Comparison of ENCODE assay signal across 8 cellular contexts in the genomic region with DNA sequence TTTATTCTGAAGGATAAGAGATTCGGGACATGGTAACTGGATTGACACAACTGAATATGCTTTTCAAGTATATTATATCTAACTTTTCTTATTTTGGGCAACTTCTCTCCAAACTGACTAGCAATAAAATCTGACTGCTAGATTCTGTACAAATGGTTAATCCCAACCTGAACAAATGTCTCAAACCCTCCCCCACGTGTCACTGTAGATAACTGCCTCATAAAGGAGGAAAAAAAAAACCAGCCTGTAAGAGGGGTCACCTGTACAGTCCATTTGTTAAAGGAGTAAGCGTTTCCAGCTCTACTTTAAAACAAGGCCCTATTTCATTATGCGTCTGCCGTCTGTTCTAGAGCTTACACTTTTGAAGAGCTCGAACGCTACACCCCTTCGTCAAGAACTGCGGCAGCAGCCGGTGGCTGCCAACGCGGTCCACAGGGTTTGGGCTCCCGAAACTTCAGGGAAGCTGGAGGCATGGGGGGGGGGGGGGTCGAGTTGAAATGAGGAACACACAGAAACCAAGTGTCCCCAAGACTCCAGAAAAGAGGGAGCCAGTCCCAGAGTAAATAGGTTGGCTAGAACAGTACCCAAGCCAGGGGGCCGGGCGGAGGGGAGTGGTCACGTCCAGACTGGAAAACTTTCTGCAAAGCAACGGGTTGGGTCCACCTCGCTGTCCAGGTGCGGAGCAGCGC. TPM values are rescaled to one million over a fixed set of nuclear protein-coding genes. Genes with fewer than 3 reads are reported as not detected.
A peak's percentile ranks its signal among the peaks of the same experiment; 100 is the strongest.
DNase-seq lines count a peak whose midpoint lies in the region; ATAC-seq, FAIRE-seq and TF ChIP-seq lines count a peak whose summit lies in the region.

No MANE protein-coding gene starts in this region.

- peak; percentile 54 for ATAC-seq in activated CD8-positive, alpha-beta memory T cell treated with anti-CD3 and anti-CD28 coated beads, Interleukin-2, amount 10 ng/mL, durations not matched to agents 7 days and 5 days
- peak; percentile 60 for ATAC-seq in HG02798 (IDR thresholded peaks at IDR 0.05; ENCODE audit: poor library complexity, unreplicated experiment)
- ATAC-seq in K562, result peak; percentile 86
- peak; percentile 64 to 65 for ATAC-seq in stimulated activated naive B cell treated with anti-CD40 and anti-IgM and Interleukin-4, amounts not matched to agents 10 μg/mL and 1 μg/mL and 100 μg/mL, for 72 hours (replicated peaks)

- no peaks in the 10 kb centered on the region for H3K9me1 ChIP-seq in K562 (ENCODE audit: control insufficient read depth, insufficient read depth, low read length)

- no peak for TF ChIP-seq CTCF in K562 (IDR thresholded peaks at IDR 0.05 in 2 of 3, conservative IDR thresholded peaks at IDR 0.05 in 1 of 3; ENCODE audit: insufficient read depth in 2 of 3, low read depth in 1 of 3, low read length in 3 of 3)

- CTCF ChIA-PET in activated CD8-positive, alpha-beta memory T cell treated with anti-CD3 and anti-CD28 coated beads, Interleukin-2, amount 10 ng/mL, durations not matched to agents 7 days and 5 days (lab: Charles Lee), result interaction anchor here (1.0 to 2.4 kb wide), 6 partner anchors 10 to 180 kb away, joined by 3 to 12 read pairs (median 3); partner anchors contain the start of gene CBLL1
- CTCF ChIA-PET in K562 (lab: Yijun Ruan, JAX; ENCODE audit: low intra/inter-chr PET ratio), result no interaction called here

- peaks cover 29% of the 10 kb centered on the region for H3K36me3 ChIP-seq in K562 (ENCODE audit: control insufficient read depth, insufficient read depth, low read length)

- no peak for TF ChIP-seq POLR2A in K562 (conservative IDR thresholded peaks at IDR 0.05)

- peaks cover 61% of the 10 kb centered on the region for H3K4me1 Mint-ChIP-seq in activated CD8-positive, alpha-beta memory T cell treated with anti-CD3 and anti-CD28 coated beads, Interleukin-2, amount 10 ng/mL, durations not matched to agents 7 days and 5 days
- peaks cover 41 to 60% of the 10 kb centered on the region in 2 donors for H3K4me1 Mint-ChIP-seq in immature natural killer cell
- H3K4me1 Mint-ChIP-seq in stimulated activated naive B cell treated with anti-CD40 and anti-IgM and Interleukin-4, amounts not matched to agents 10 μg/mL and 1 μg/mL and 100 μg/mL, for 72 hours, result peaks cover 29 to 50% of the 10 kb centered on the region in 2 donors

- peak overlapping the region; percentile 74 for H3K4me3 ChIP-seq in K562

- peaks cover 12% of the 10 kb centered on the region for H3K36me3 Mint-ChIP-seq in activated CD8-positive, alpha-beta memory T cell treated with anti-CD3 and anti-CD28 coated beads, Interleukin-2, amount 10 ng/mL, durations not matched to agents 7 days and 5 days
- peaks cover 0 to 7% (median under 1%) of the 10 kb centered on the region in 3 donors for H3K36me3 Mint-ChIP-seq in immature natural killer cell
- H3K36me3 Mint-ChIP-seq in stimulated activated naive B cell treated with anti-CD40 and anti-IgM and Interleukin-4, amounts not matched to agents 10 μg/mL and 1 μg/mL and 100 μg/mL, for 72 hours, result peaks cover 5 to 16% of the 10 kb centered on the region in 2 donors

- peaks cover 10 to 27% of the 10 kb centered on the region in 2 experiments; a peak in 4 of 5 replicates for H3K4me1 ChIP-seq in K562 (replicated peaks in 1 of 2; ENCODE audit: control insufficient read depth in 2 of 2, insufficient read depth in 2 of 2, low read length in 2 of 2)

- H3K27ac ChIP-seq in K562 (ENCODE audit: extremely low read depth, low read depth, low read length), result peak overlapping the region; percentile 81

- H3K27ac Mint-ChIP-seq in activated CD8-positive, alpha-beta memory T cell treated with anti-CD3 and anti-CD28 coated beads, Interleukin-2, amount 10 ng/mL, durations not matched to agents 7 days and 5 days, result peak overlapping the region; percentile 91
- H3K27ac Mint-ChIP-seq in immature natural killer cell, result peak overlapping the region; percentile 89 to 94 (median 91)
- H3K27ac Mint-ChIP-seq in stimulated activated naive B cell treated with anti-CD40 and anti-IgM and Interleukin-4, amounts not matched to agents 10 μg/mL and 1 μg/mL and 100 μg/mL, for 72 hours, result peak overlapping the region; percentile 95

- in situ Hi-C loops in K562 (cut with MboI), result no loop called here

- under 1% methylated on average over 21 of the region's 21 CpGs for WGBS in K562 (ENCODE audit: insufficient coverage, low coverage, missing lambda C conversion rate)

- no peak for DNase-seq in activated CD8-positive, alpha-beta memory T cell treated with anti-CD3 and anti-CD28 coated beads, Interleukin-2, amount 10 ng/mL, durations not matched to agents 7 days and 5 days
- no peak for DNase-seq in activated CD8-positive, alpha-beta memory T cell treated with anti-CD3 and anti-CD28 coated beads, Interleukin-2, amount 50 U/mL, for 4 hours
- peak; percentile 64 for DNase-seq in NCI-H146 (lab: John Stamatoyannopoulos, UW)
- peak; percentile 66 to 76 (median 73) for DNase-seq in K562 (ENCODE audit: extremely low read depth in 1 of 4, low spot score in 3 of 4)
- DNase-seq in immature natural killer cell, result no peak
- no peak for DNase-seq in stimulated activated naive B cell treated with anti-CD40 and anti-IgM and Interleukin-4, amounts not matched to agents 10 μg/mL and 1 μg/mL and 100 μg/mL, for 72 hours
- DNase-seq in stimulated activated CD4-positive, alpha-beta T cell treated with anti-CD3 and anti-CD28 coated beads, Interleukin-12 subunit alpha, Interleukin-12 subunit beta, amount 100 ng/mL, for 4 hours, result no peak

- H3K9me3 ChIP-seq in K562 (replicated peaks; ENCODE audit: control insufficient read depth, insufficient read depth, low read depth, low read length), result no peaks in the 10 kb centered on the region

- H3K79me2 ChIP-seq in K562 (ENCODE audit: control insufficient read depth, insufficient read depth, low read length), result peaks cover 70% of the 10 kb centered on the region

- no peaks in the 10 kb centered on the region for H3K9me3 Mint-ChIP-seq in activated CD8-positive, alpha-beta memory T cell treated with anti-CD3 and anti-CD28 coated beads, Interleukin-2, amount 10 ng/mL, durations not matched to agents 7 days and 5 days (ENCODE audit: low read depth)
- no peaks in the 10 kb centered on the region for H3K9me3 Mint-ChIP-seq in immature natural killer cell
- H3K9me3 Mint-ChIP-seq in stimulated activated naive B cell treated with anti-CD40 and anti-IgM and Interleukin-4, amounts not matched to agents 10 μg/mL and 1 μg/mL and 100 μg/mL, for 72 hours, result no peaks in the 10 kb centered on the region

- TF ChIP-seq EP300 in K562 (IDR thresholded peaks at IDR 0.05; ENCODE audit: low read length), result no peak

- FAIRE-seq in K562 (lab: Jason Lieb, UNC), result no peak

- peak overlapping the region; percentile 79 for H3K4me3 Mint-ChIP-seq in activated CD8-positive, alpha-beta memory T cell treated with anti-CD3 and anti-CD28 coated beads, Interleukin-2, amount 10 ng/mL, durations not matched to agents 7 days and 5 days
- peak overlapping the region; percentile 79 to 96 (median 85) for H3K4me3 Mint-ChIP-seq in immature natural killer cell
- H3K4me3 Mint-ChIP-seq in stimulated activated naive B cell treated with anti-CD40 and anti-IgM and Interleukin-4, amounts not matched to agents 10 μg/mL and 1 μg/mL and 100 μg/mL, for 72 hours, result peak overlapping the region; percentile 94 to 96

- no peaks in the 10 kb centered on the region for H3K27me3 Mint-ChIP-seq in activated CD8-positive, alpha-beta memory T cell treated with anti-CD3 and anti-CD28 coated beads, Interleukin-2, amount 10 ng/mL, durations not matched to agents 7 days and 5 days
- peaks cover 0 to 2% (median 0%) of the 10 kb centered on the region in 3 donors for H3K27me3 Mint-ChIP-seq in immature natural killer cell (ENCODE audit: low read depth in 3 of 3)
- no peaks in the 10 kb centered on the region for H3K27me3 Mint-ChIP-seq in stimulated activated naive B cell treated with anti-CD40 and anti-IgM and Interleukin-4, amounts not matched to agents 10 μg/mL and 1 μg/mL and 100 μg/mL, for 72 hours

- H2AFZ ChIP-seq in K562 (ENCODE audit: low read depth, low read length), result peak overlapping the region; percentile 98

- POLR2A ChIA-PET in K562 (lab: Yijun Ruan, JAX), result interaction anchor here (0.6 to 3.7 kb wide), 13 partner anchors 9 to 394 kb away, joined by 3 to 16 read pairs (median 5); partner anchors contain the start of genes BCAP29 and HBP1

- peak overlapping the region; percentile 89 for H3K4me2 ChIP-seq in K562 (ENCODE audit: insufficient read depth, low read length)

- no peak for TF ChIP-seq RAD21 in K562 (CRISPR knock-in tag; conservative IDR thresholded peaks at IDR 0.05 in 1 of 2, IDR thresholded peaks at IDR 0.05 in 1 of 2)

- H3K27me3 ChIP-seq in K562 (ENCODE audit: control insufficient read depth in 2 of 2, insufficient read depth in 2 of 2, low read length in 2 of 2), result no peaks in the 10 kb centered on the region

- intact Hi-C loops in K562 (cut with micrococcal nuclease), result loop anchor here (5.0 kb wide), 1 partner anchor 101 kb away; no protein-coding TSS in a partner anchor

- no TSS peak for BruUV-seq in K562 (replicated peaks; lab: Mats Ljungman, UMichigan)

- peak overlapping the region; percentile 92 to 99 for H3K9ac ChIP-seq in K562 (ENCODE audit: insufficient read depth in 1 of 2, low read depth in 2 of 2, low read length in 2 of 2)

- peaks cover 6% of the 10 kb centered on the region; the same call in 1 of the 2 replicates for H4K20me1 ChIP-seq in K562 (replicated peaks; ENCODE audit: control insufficient read depth, insufficient read depth, low read length)

RNA-seq across cellular contexts. Expression of gene COG5, which starts 0.5 kb away (rescaled TPM):
- total RNA-seq in activated CD8-positive, alpha-beta memory T cell treated with anti-CD3 and anti-CD28 coated beads, Interleukin-2, amount 10 ng/mL, durations not matched to agents 7 days and 5 days, result 10 to 100 TPM; 37.1 to 44.6 TPM
- total RNA-seq in K562 (2011; cell fraction: chromatin; rRNA removed; ENCODE audit: low replicate concordance), result 168 and 479 TPM in 2 replicates
- 44.5 and 53.0 TPM in 2 replicates for total RNA-seq in K562 (2011; cell fraction: nucleolus; rRNA removed)
- total RNA-seq in K562 (2011; cell fraction: nucleoplasm; rRNA removed), result 102 and 103 TPM in 2 replicates
- total RNA-seq in K562 (2014; rRNA removed), result 57.1 and 75.1 TPM in 2 replicates
- 56.4 and 70.4 TPM in 2 replicates for total RNA-seq in K562 (2014; rRNA removed; fragmentation: Illumina TruSeq; extraction: Trizol)
- 57.6 and 65.5 TPM in 2 replicates for total RNA-seq in K562 (2015; rRNA removed; fragmentation: Illumina TruSeq; extraction: Trizol)
- 57.0 and 58.0 TPM in 2 replicates for total RNA-seq in K562 (2021)
- 45.1 and 63.6 TPM in 2 replicates for polyA plus RNA-seq in K562 (2011; rRNA removed)
- 17.2 and 28.4 TPM in 2 replicates for polyA plus RNA-seq in K562 (2011; cell fraction: cytosol; rRNA removed)
- polyA plus RNA-seq in K562 (2011; cell fraction: nucleus; rRNA removed), result 34.3 and 49.8 TPM in 2 replicates
- 29.9 and 34.0 TPM in 2 replicates for polyA plus RNA-seq in K562 (2012)
- 31.0 and 42.5 TPM in 2 replicates for polyA plus RNA-seq in K562 (2014; fragmentation: Illumina TruSeq; extraction: Trizol)
- 10 to 100 TPM; 15.3 to 25.9 TPM for polyA plus RNA-seq in K562 (2014; fragmentation: Nextera tagmentation; extraction: Ambion mirVana)
- polyA plus RNA-seq in K562 (2014; rRNA removed), result 40.5 and 52.6 TPM in 2 replicates
- 216 and 243 TPM in 2 replicates for polyA minus RNA-seq in K562 (2011; rRNA and poly(A)+ RNA removed)
- polyA minus RNA-seq in K562 (2011; cell fraction: cytosol; rRNA and poly(A)+ RNA removed), result 26.6 and 47.7 TPM in 2 replicates
- 128 and 167 TPM in 2 replicates for polyA minus RNA-seq in K562 (2011; cell fraction: nucleus; rRNA and poly(A)+ RNA removed)
- polyA plus RNA-seq in immature natural killer cell, result 10 to 100 TPM; 16.8 to 30.5 (median 22.2) TPM

RNA-seq across cellular contexts. Expression of gene DUS4L, which starts 0.6 kb away (rescaled TPM):
- 10 to 100 TPM in 1 of 2 experiments, 1 to 10 TPM in 1; 9.3 to 10.2 TPM for total RNA-seq in activated CD8-positive, alpha-beta memory T cell treated with anti-CD3 and anti-CD28 coated beads, Interleukin-2, amount 10 ng/mL, durations not matched to agents 7 days and 5 days
- total RNA-seq in K562 (2011; cell fraction: chromatin; rRNA removed; ENCODE audit: low replicate concordance), result 25.3 and 48.5 TPM in 2 replicates
- total RNA-seq in K562 (2011; cell fraction: nucleolus; rRNA removed), result 14.5 and 19.7 TPM in 2 replicates
- total RNA-seq in K562 (2011; cell fraction: nucleoplasm; rRNA removed), result 29.6 and 44.7 TPM in 2 replicates
- total RNA-seq in K562 (2014; rRNA removed) (24.9 and 26.7 TPM in 2 replicates), K562 (2014; rRNA removed; fragmentation: Illumina TruSeq; extraction: Trizol) (33.6 and 36.3 TPM in 2 replicates), K562 (2015; rRNA removed; fragmentation: Illumina TruSeq; extraction: Trizol) (25.6 and 28.9 TPM in 2 replicates), K562 (2021) (25.7 and 27.4 TPM in 2 replicates)
- polyA plus RNA-seq in K562 (2011; rRNA removed) (20.2 and 29.4 TPM in 2 replicates), K562 (2014; fragmentation: Illumina TruSeq; extraction: Trizol) (23.9 and 28.6 TPM in 2 replicates), K562 (2014; fragmentation: Nextera tagmentation; extraction: Ambion mirVana) (10 to 100 TPM; 12.2 to 14.5 TPM), K562 (2014; rRNA removed) (31.4 and 33.1 TPM in 2 replicates), immature natural killer cell (1 to 10 TPM; 3.7 to 7.3 (median 4.1) TPM)
- polyA plus RNA-seq in K562 (2011; cell fraction: cytosol; rRNA removed), result 6.2 and 10.9 TPM in 2 replicates
- 17.7 and 18.7 TPM in 2 replicates for polyA plus RNA-seq in K562 (2011; cell fraction: nucleus; rRNA removed)
- 19.9 and 24.0 TPM in 2 replicates for polyA plus RNA-seq in K562 (2012)
- polyA minus RNA-seq in K562 (2011; rRNA and poly(A)+ RNA removed), result 23.2 and 30.6 TPM in 2 replicates
- polyA minus RNA-seq in K562 (2011; cell fraction: cytosol; rRNA and poly(A)+ RNA removed), result 7.9 and 10.7 TPM in 2 replicates
- polyA minus RNA-seq in K562 (2011; cell fraction: nucleus; rRNA and poly(A)+ RNA removed), result 20.6 and 25.8 TPM in 2 replicates

RNA-seq across cellular contexts. Expression of gene BCAP29, which starts 16.8 kb away (rescaled TPM):
- 10 to 100 TPM; 42.7 to 47.1 TPM for total RNA-seq in activated CD8-positive, alpha-beta memory T cell treated with anti-CD3 and anti-CD28 coated beads, Interleukin-2, amount 10 ng/mL, durations not matched to agents 7 days and 5 days
- 51.4 and 124 TPM in 2 replicates for total RNA-seq in K562 (2011; cell fraction: chromatin; rRNA removed; ENCODE audit: low replicate concordance)
- 40.4 and 42.2 TPM in 2 replicates for total RNA-seq in K562 (2011; cell fraction: nucleolus; rRNA removed)
- 91.8 and 107 TPM in 2 replicates for total RNA-seq in K562 (2011; cell fraction: nucleoplasm; rRNA removed)
- total RNA-seq in K562 (2014; rRNA removed) (57.5 and 64.5 TPM in 2 replicates), K562 (2014; rRNA removed; fragmentation: Illumina TruSeq; extraction: Trizol) (113 and 136 TPM in 2 replicates), K562 (2015; rRNA removed; fragmentation: Illumina TruSeq; extraction: Trizol) (127 and 129 TPM in 2 replicates), K562 (2021) (78.7 and 89.6 TPM in 2 replicates)
- polyA plus RNA-seq in K562 (2011; rRNA removed) (47.0 and 91.8 TPM in 2 replicates), K562 (2014; fragmentation: Illumina TruSeq; extraction: Trizol) (122 and 137 TPM in 2 replicates), K562 (2014; fragmentation: Nextera tagmentation; extraction: Ambion mirVana) (10 to 100 TPM; 63.4 to 64.4 TPM), K562 (2014; rRNA removed) (77.0 and 79.7 TPM in 2 replicates), immature natural killer cell (10 to 100 TPM; 29.9 to 65.7 (median 46.5) TPM)
- polyA plus RNA-seq in K562 (2011; cell fraction: cytosol; rRNA removed), result 15.0 and 31.1 TPM in 2 replicates
- polyA plus RNA-seq in K562 (2011; cell fraction: nucleus; rRNA removed), result 26.8 and 31.0 TPM in 2 replicates
- 79.2 and 87.0 TPM in 2 replicates for polyA plus RNA-seq in K562 (2012)
- polyA minus RNA-seq in K562 (2011; rRNA and poly(A)+ RNA removed), result 68.8 and 75.1 TPM in 2 replicates
- 16.3 and 35.2 TPM in 2 replicates for polyA minus RNA-seq in K562 (2011; cell fraction: cytosol; rRNA and poly(A)+ RNA removed)
- polyA minus RNA-seq in K562 (2011; cell fraction: nucleus; rRNA and poly(A)+ RNA removed), result 50.6 and 69.1 TPM in 2 replicates

Comparison
In these comparisons a context has a peak if more than half of its experiments do, and no peak if none do; other contexts are left out.
1. DNase-seq: peak in NCI-H146 (single experiment) and K562 (4 of 4); none in activated CD8-positive, alpha-beta memory T cell treated with anti-CD3 and anti-CD28 coated beads, Interleukin-2, amount 10 ng/mL, durations not matched to agents 7 days and 5 days (single experiment), activated CD8-positive, alpha-beta memory T cell treated with anti-CD3 and anti-CD28 coated beads, Interleukin-2, amount 50 U/mL, for 4 hours (single experiment), immature natural killer cell (0 of 3), stimulated activated naive B cell treated with anti-CD40 and anti-IgM and Interleukin-4, amounts not matched to agents 10 μg/mL and 1 μg/mL and 100 μg/mL, for 72 hours (single experiment) and stimulated activated CD4-positive, alpha-beta T cell treated with anti-CD3 and anti-CD28 coated beads, Interleukin-12 subunit alpha, Interleukin-12 subunit beta, amount 100 ng/mL, for 4 hours (single experiment).
2. Peak in every context shown above with its lines, with median percentiles within 50 percentile points of each other: ATAC-seq, H3K27ac Mint-ChIP-seq and H3K4me3 Mint-ChIP-seq.